Comparison of ENCODE assay signal across 1 cellular context in the genomic region with DNA sequence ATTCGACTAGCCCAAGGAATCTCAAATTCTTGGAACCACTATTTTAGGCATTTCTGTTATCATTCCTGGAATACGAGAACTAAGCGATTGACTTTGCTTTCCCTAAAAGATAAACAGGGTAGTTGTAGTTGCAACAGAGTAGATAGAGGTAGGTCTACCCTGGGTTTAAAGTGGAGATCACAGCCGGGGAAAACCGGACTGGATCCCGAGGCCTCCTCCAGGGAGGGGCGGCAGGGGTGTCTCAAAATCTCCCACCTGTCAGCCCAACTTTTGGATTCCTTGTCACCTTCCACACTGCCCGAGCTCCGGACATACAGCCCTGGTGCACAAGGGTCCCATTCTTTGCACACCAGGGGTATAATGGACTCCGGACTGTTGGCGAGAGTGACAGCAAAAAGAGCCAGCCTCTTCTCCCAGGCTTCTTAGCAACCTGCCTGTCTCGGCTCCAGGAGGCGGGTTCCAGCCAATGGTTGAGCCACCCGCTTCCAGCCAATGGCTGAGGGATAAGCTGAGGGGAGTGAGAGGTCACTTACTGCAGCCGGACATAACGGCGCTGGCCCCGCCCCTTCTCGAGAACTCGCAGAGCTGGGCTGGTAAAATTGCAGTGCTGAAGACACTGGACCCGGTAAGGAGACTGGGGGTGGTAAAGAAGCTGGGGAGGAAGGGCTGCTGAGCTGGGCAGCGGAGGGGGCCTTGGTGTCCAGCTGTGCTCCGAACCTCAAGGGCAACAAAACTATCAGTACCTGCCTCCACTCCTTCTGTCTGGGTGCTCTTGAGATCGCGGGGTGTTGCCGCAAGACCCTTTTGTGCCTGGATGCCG.
TF ChIP-seq lines count a peak whose summit lies in the region.

A gene (plus strand): TSS at position 562 of the 820 bp plus-strand sequence. CDS start 4,946 bp downstream, outside the sequence.

TF ChIP-seq in HCT116, 20 proteins besides CTCF, POLR2A, EP300 and RAD21 (continued from another document):
- TF ChIP-seq, protein P1, sequence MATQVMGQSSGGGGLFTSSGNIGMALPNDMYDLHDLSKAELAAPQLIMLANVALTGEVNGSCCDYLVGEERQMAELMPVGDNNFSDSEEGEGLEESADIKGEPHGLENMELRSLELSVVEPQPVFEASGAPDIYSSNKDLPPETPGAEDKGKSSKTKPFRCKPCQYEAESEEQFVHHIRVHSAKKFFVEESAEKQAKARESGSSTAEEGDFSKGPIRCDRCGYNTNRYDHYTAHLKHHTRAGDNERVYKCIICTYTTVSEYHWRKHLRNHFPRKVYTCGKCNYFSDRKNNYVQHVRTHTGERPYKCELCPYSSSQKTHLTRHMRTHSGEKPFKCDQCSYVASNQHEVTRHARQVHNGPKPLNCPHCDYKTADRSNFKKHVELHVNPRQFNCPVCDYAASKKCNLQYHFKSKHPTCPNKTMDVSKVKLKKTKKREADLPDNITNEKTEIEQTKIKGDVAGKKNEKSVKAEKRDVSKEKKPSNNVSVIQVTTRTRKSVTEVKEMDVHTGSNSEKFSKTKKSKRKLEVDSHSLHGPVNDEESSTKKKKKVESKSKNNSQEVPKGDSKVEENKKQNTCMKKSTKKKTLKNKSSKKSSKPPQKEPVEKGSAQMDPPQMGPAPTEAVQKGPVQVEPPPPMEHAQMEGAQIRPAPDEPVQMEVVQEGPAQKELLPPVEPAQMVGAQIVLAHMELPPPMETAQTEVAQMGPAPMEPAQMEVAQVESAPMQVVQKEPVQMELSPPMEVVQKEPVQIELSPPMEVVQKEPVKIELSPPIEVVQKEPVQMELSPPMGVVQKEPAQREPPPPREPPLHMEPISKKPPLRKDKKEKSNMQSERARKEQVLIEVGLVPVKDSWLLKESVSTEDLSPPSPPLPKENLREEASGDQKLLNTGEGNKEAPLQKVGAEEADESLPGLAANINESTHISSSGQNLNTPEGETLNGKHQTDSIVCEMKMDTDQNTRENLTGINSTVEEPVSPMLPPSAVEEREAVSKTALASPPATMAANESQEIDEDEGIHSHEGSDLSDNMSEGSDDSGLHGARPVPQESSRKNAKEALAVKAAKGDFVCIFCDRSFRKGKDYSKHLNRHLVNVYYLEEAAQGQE (IDR thresholded peaks at IDR 0.05; ENCODE audit: low read depth), result no peak
- TF ChIP-seq EZH2phosphoT487 (IDR thresholded peaks at IDR 0.05; ENCODE audit: borderline replicate concordance), result no peak
- no peak for TF ChIP-seq ZNF274 (IDR thresholded peaks at IDR 0.05; ENCODE audit: low read depth, low read length)
- TF ChIP-seq FOSL1 (IDR thresholded peaks at IDR 0.05; ENCODE audit: low read depth), result no peak
- peak; percentile 78; the same call in 1 of the 2 replicates for TF ChIP-seq SIN3A (IDR thresholded peaks at IDR 0.05; ENCODE audit: low read depth)
- no peak for TF ChIP-seq ELF1 (IDR thresholded peaks at IDR 0.05; ENCODE audit: borderline replicate concordance, low read depth)
- no peak for TF ChIP-seq TCF7L2 (IDR thresholded peaks at IDR 0.05; ENCODE audit: borderline replicate concordance, extremely low read depth, insufficient read depth, insufficient read length)
- no peak for TF ChIP-seq EZH2 (IDR thresholded peaks at IDR 0.05)
- TF ChIP-seq YY1 (IDR thresholded peaks at IDR 0.05; ENCODE audit: extremely low read depth, insufficient replicate concordance, low read depth, low read length), result peak; percentile 61
- TF ChIP-seq, protein P2, sequence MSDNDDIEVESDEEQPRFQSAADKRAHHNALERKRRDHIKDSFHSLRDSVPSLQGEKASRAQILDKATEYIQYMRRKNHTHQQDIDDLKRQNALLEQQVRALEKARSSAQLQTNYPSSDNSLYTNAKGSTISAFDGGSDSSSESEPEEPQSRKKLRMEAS (IDR thresholded peaks at IDR 0.05), result no peak
